In genomic region chr3:122603056-122603455, GRCh38 we compare ENCODE assay signal across 2 cellular contexts.
TF ChIP-seq lines count a peak whose summit lies in the region.

No MANE protein-coding gene starts in this region.

TF ChIP-seq in GM23338, 12 proteins besides CTCF, POLR2A, EP300 and RAD21:
- TF ChIP-seq, protein P1, sequence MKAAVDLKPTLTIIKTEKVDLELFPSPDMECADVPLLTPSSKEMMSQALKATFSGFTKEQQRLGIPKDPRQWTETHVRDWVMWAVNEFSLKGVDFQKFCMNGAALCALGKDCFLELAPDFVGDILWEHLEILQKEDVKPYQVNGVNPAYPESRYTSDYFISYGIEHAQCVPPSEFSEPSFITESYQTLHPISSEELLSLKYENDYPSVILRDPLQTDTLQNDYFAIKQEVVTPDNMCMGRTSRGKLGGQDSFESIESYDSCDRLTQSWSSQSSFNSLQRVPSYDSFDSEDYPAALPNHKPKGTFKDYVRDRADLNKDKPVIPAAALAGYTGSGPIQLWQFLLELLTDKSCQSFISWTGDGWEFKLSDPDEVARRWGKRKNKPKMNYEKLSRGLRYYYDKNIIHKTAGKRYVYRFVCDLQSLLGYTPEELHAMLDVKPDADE (IDR thresholded peaks at IDR 0.05) = no peak
- TF ChIP-seq POLR2AphosphoS5 (IDR thresholded peaks at IDR 0.05; ENCODE audit: low read depth) = no peak
- no peak for TF ChIP-seq STAT1 (IDR thresholded peaks at IDR 0.05; ENCODE audit: unreplicated experiment)
- no peak for TF ChIP-seq JUNB (IDR thresholded peaks at IDR 0.05; ENCODE audit: unreplicated experiment)
- TF ChIP-seq CREB1 (CRISPR knock-in tag; IDR thresholded peaks at IDR 0.05; ENCODE audit: low read depth) = no peak
- TF ChIP-seq ZNF114 (CRISPR knock-in tag; IDR thresholded peaks at IDR 0.05) = no peak
- no peak for TF ChIP-seq EZH2phosphoT487 (IDR thresholded peaks at IDR 0.05; ENCODE audit: unreplicated experiment)
- TF ChIP-seq ZNF331 (CRISPR knock-in tag; IDR thresholded peaks at IDR 0.05; ENCODE audit: low read depth) = no peak
- TF ChIP-seq REST (IDR thresholded peaks at IDR 0.05; ENCODE audit: unreplicated experiment) = no peak
- no peak for TF ChIP-seq ZNF462 (CRISPR knock-in tag; IDR thresholded peaks at IDR 0.05)

TF ChIP-seq in H1, 55 proteins besides CTCF, POLR2A, EP300 and RAD21:
- TF ChIP-seq SP1 (IDR thresholded peaks at IDR 0.05; ENCODE audit: low read depth, low read length) (no peak), CTBP2 (IDR thresholded peaks at IDR 0.05; ENCODE audit: borderline replicate concordance, insufficient read depth, insufficient read length, low read length) (no peak)
